Comparison of ENCODE assay signal across 9 cellular contexts in genomic region chr18:35267809-35268208, GRCh38. TPM values are rescaled to one million over a fixed set of nuclear protein-coding genes. Genes with fewer than 3 reads are reported as not detected.
DNase-seq lines count a peak whose midpoint lies in the region; ATAC-seq and TF ChIP-seq lines count a peak whose summit lies in the region.
"Had no signal": no experiment of that assay in that cellular context is flagged by ENCODE, and none has a peak within 500 bp of the region (broad histone marks: within the 10 kb centered on the region; RNA-seq: fewer than 3 reads in every experiment).

No MANE protein-coding gene starts in this region.

- H3K4me3 ChIP-seq in heart right ventricle = peak overlapping the region; percentile 38 to 88 (median 73)

- peaks cover 0 to 23% (median 0%) of the 10 kb centered on the region in 11 donors for H3K9me3 ChIP-seq in heart right ventricle

- H3K27me3 Mint-ChIP-seq in activated T-helper 1 cell treated with anti-CD3 and anti-CD28 coated beads, Interleukin-12 subunit alpha, Interleukin-12 subunit beta, Interleukin-2, Interleukin-4 antibody, amounts not matched to agents 30 ng/mL and 10 ng/mL and 1 ng/mL, durations not matched to agents 14 hours and 24 hours and 36 hours (ENCODE audit: insufficient read depth) = peaks cover 2% of the 10 kb centered on the region

- no peak for TF ChIP-seq CTCF in heart right ventricle (IDR thresholded peaks at IDR 0.05)

- H3K27me3 ChIP-seq in heart right ventricle = no peaks in the 10 kb centered on the region

- peaks cover 34% of the 10 kb centered on the region for H3K9me3 Mint-ChIP-seq in activated T-helper 1 cell treated with anti-CD3 and anti-CD28 coated beads, Interleukin-12 subunit alpha, Interleukin-12 subunit beta, Interleukin-2, Interleukin-4 antibody, amounts not matched to agents 30 ng/mL and 10 ng/mL and 1 ng/mL, durations not matched to agents 14 hours and 24 hours and 36 hours
- H3K9me3 Mint-ChIP-seq in stimulated activated effector memory CD8-positive, alpha-beta T cell treated with anti-CD3 and anti-CD28 coated beads, Interleukin-12 subunit alpha, Interleukin-12 subunit beta, amount 100 ng/mL, for 72 hours = peaks cover 13% of the 10 kb centered on the region

- H3K36me3 ChIP-seq in heart right ventricle = peaks cover 0 to 16% (median 3%) of the 10 kb centered on the region in 9 donors

- no peak for DNase-seq in activated T-helper 1 cell treated with anti-CD3 and anti-CD28 coated beads, Interleukin-12 subunit alpha, Interleukin-12 subunit beta, Interleukin-2, Interleukin-4 antibody, amounts not matched to agents 30 ng/mL and 10 ng/mL and 1 ng/mL, durations not matched to agents 14 hours and 24 hours and 36 hours (ENCODE audit: low spot score)
- peak; percentile 11 to 35 for DNase-seq in heart right ventricle
- DNase-seq in stimulated activated effector memory CD8-positive, alpha-beta T cell treated with anti-CD3 and anti-CD28 coated beads, Interleukin-12 subunit alpha, Interleukin-12 subunit beta, amount 100 ng/mL, for 72 hours (ENCODE audit: low spot score in 2 of 2) = no peak
- DNase-seq in CD1c-positive myeloid dendritic cell (ENCODE audit: extremely low spot score) = no peak
- DNase-seq in NCI-H1092 treated with DMSO at 0.1 percent for 48 hours (lab: John Stamatoyannopoulos, UW) = no peak
- no peak for DNase-seq in NCI-H446 treated with DMSO at 0.1 percent for 48 hours (lab: John Stamatoyannopoulos, UW)
- DNase-seq: Karpas-422 had no signal

- H3K4me1 ChIP-seq in heart right ventricle = peaks cover 0 to 12% (median 5%) of the 10 kb centered on the region in 9 donors

- peaks cover 29% of the 10 kb centered on the region for H3K36me3 Mint-ChIP-seq in activated T-helper 1 cell treated with anti-CD3 and anti-CD28 coated beads, Interleukin-12 subunit alpha, Interleukin-12 subunit beta, Interleukin-2, Interleukin-4 antibody, amounts not matched to agents 30 ng/mL and 10 ng/mL and 1 ng/mL, durations not matched to agents 14 hours and 24 hours and 36 hours (ENCODE audit: low read depth)
- peaks cover 19% of the 10 kb centered on the region for H3K36me3 Mint-ChIP-seq in stimulated activated effector memory CD8-positive, alpha-beta T cell treated with anti-CD3 and anti-CD28 coated beads, Interleukin-12 subunit alpha, Interleukin-12 subunit beta, amount 100 ng/mL, for 72 hours

- peak overlapping the region; percentile 13 for H3K4me3 Mint-ChIP-seq in activated T-helper 1 cell treated with anti-CD3 and anti-CD28 coated beads, Interleukin-12 subunit alpha, Interleukin-12 subunit beta, Interleukin-2, Interleukin-4 antibody, amounts not matched to agents 30 ng/mL and 10 ng/mL and 1 ng/mL, durations not matched to agents 14 hours and 24 hours and 36 hours
- peak overlapping the region; percentile 87 for H3K4me3 Mint-ChIP-seq in stimulated activated effector memory CD8-positive, alpha-beta T cell treated with anti-CD3 and anti-CD28 coated beads, Interleukin-12 subunit alpha, Interleukin-12 subunit beta, amount 100 ng/mL, for 72 hours

- peaks cover 10% of the 10 kb centered on the region for H3K4me1 Mint-ChIP-seq in activated T-helper 1 cell treated with anti-CD3 and anti-CD28 coated beads, Interleukin-12 subunit alpha, Interleukin-12 subunit beta, Interleukin-2, Interleukin-4 antibody, amounts not matched to agents 30 ng/mL and 10 ng/mL and 1 ng/mL, durations not matched to agents 14 hours and 24 hours and 36 hours (ENCODE audit: low read depth)
- peaks cover 35% of the 10 kb centered on the region for H3K4me1 Mint-ChIP-seq in stimulated activated effector memory CD8-positive, alpha-beta T cell treated with anti-CD3 and anti-CD28 coated beads, Interleukin-12 subunit alpha, Interleukin-12 subunit beta, amount 100 ng/mL, for 72 hours

- ATAC-seq in HG02938 (IDR thresholded peaks at IDR 0.05; ENCODE audit: unreplicated experiment) = peak; percentile 15
- ATAC-seq in heart right ventricle = peak in 4 of 8 donors; percentile 4 to 42 (median 15)
- no peak for ATAC-seq in stimulated activated effector memory CD8-positive, alpha-beta T cell treated with anti-CD3 and anti-CD28 coated beads, Interleukin-12 subunit alpha, Interleukin-12 subunit beta, amount 100 ng/mL, for 72 hours
- no peak for ATAC-seq in GM19463 (IDR thresholded peaks at IDR 0.05; ENCODE audit: unreplicated experiment)

- intact Hi-C loops in activated T-helper 1 cell treated with anti-CD3 and anti-CD28 coated beads, Interleukin-12 subunit alpha, Interleukin-12 subunit beta, Interleukin-2, Interleukin-4 antibody, amounts not matched to agents 30 ng/mL and 10 ng/mL and 1 ng/mL, durations not matched to agents 14 hours and 24 hours and 36 hours (cut with micrococcal nuclease) = loop anchor here (1.0 to 2.0 kb wide), 2 partner anchors 22 to 27 kb away; partner anchors contain the start of genes ZNF397 and ZSCAN30
- intact Hi-C loops in heart right ventricle (cut with DNase I) = loop anchor here in 3 of 10 donors (1.0 to 2.0 kb wide), 5 partner anchors 21 to 77 kb away; partner anchors contain the start of genes ZNF24 (in 2 of the 3) and ZNF397 (in 2 of the 3)

- 40 to 41% methylated on average over 30 of the region's 30 CpGs for WGBS in heart right ventricle, 2 donors

- H3K27ac ChIP-seq in heart right ventricle = peak overlapping the region; percentile 21 to 93 (median 87)

- peak overlapping the region; percentile 3 for H3K27ac Mint-ChIP-seq in activated T-helper 1 cell treated with anti-CD3 and anti-CD28 coated beads, Interleukin-12 subunit alpha, Interleukin-12 subunit beta, Interleukin-2, Interleukin-4 antibody, amounts not matched to agents 30 ng/mL and 10 ng/mL and 1 ng/mL, durations not matched to agents 14 hours and 24 hours and 36 hours
- peak overlapping the region; percentile 97 for H3K27ac Mint-ChIP-seq in stimulated activated effector memory CD8-positive, alpha-beta T cell treated with anti-CD3 and anti-CD28 coated beads, Interleukin-12 subunit alpha, Interleukin-12 subunit beta, amount 100 ng/mL, for 72 hours

RNA-seq across cellular contexts. Expression of gene ZSCAN30, which starts 22.2 kb away (rescaled TPM):
- 10.2 and 11.0 TPM in 2 replicates for total RNA-seq in activated T-helper 1 cell treated with anti-CD3 and anti-CD28 coated beads, Interleukin-12 subunit alpha, Interleukin-12 subunit beta, Interleukin-2, Interleukin-4 antibody, amounts not matched to agents 30 ng/mL and 10 ng/mL and 1 ng/mL, durations not matched to agents 14 hours and 24 hours and 36 hours
- 10 to 100 TPM; 11.6 to 16.4 (median 14.2) TPM for total RNA-seq in heart right ventricle
- polyA plus RNA-seq in heart right ventricle = 10 to 100 TPM in 1 of 2 donors, 1 to 10 TPM in 1; 3.8 to 31.5 TPM

RNA-seq across cellular contexts. Expression of gene ZNF397, which starts 27.0 kb away (rescaled TPM):
- 18.8 and 21.0 TPM in 2 replicates for total RNA-seq in activated T-helper 1 cell treated with anti-CD3 and anti-CD28 coated beads, Interleukin-12 subunit alpha, Interleukin-12 subunit beta, Interleukin-2, Interleukin-4 antibody, amounts not matched to agents 30 ng/mL and 10 ng/mL and 1 ng/mL, durations not matched to agents 14 hours and 24 hours and 36 hours
- total RNA-seq in heart right ventricle = 10 to 100 TPM; 12.7 to 18.6 (median 14.6) TPM
- 10 to 100 TPM in 1 of 2 donors, 1 to 10 TPM in 1; 7.6 to 12.1 TPM for polyA plus RNA-seq in heart right ventricle

Comparison
In these comparisons a context has a peak if more than half of its experiments do, and no peak if none do; other contexts are left out.
1. DNase-seq: peak in heart right ventricle (2 of 2); none in activated T-helper 1 cell treated with anti-CD3 and anti-CD28 coated beads, Interleukin-12 subunit alpha, Interleukin-12 subunit beta, Interleukin-2, Interleukin-4 antibody, amounts not matched to agents 30 ng/mL and 10 ng/mL and 1 ng/mL, durations not matched to agents 14 hours and 24 hours and 36 hours (single experiment), stimulated activated effector memory CD8-positive, alpha-beta T cell treated with anti-CD3 and anti-CD28 coated beads, Interleukin-12 subunit alpha, Interleukin-12 subunit beta, amount 100 ng/mL, for 72 hours (0 of 2), CD1c-positive myeloid dendritic cell (single experiment), NCI-H1092 treated with DMSO at 0.1 percent for 48 hours (single experiment) and NCI-H446 treated with DMSO at 0.1 percent for 48 hours (single experiment).